1 cellular context compared by ENCODE assay signal in the genomic region with DNA sequence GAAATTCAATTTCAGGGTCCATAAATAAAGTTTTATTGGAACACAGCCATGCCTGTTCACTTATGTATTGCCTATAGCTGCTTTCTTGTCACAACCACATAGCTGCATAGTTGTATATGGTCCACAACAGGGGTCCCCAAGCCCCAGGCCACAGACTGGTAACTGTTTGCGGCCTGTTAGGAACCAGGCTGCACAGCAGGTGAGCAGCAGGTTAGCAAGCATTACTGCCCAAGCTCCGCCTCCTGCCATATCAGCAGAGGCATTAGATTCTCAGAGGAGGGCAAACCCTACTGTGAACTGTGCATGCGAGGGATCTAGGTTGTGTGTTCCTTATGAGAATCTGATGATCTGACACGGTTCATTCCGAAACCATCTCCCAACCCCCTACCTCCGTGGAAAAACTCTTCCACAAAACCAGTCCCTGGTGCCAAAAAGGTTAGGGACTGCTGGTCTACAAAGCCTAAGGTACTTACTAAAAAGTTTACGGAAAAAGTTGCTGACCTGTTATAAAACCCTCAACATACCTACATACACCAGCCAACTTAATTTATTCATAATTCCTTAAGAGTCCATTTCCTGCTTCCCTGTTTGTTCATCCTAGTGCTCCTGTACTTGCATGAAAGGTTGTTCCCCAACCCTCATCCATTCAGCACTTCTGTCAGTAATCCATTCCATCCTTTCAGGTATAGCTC.
TF ChIP-seq lines count a peak whose summit lies in the region.

No MANE protein-coding gene starts in this region.

TF ChIP-seq in H1, 55 proteins besides CTCF, POLR2A, EP300 and RAD21:
- TF ChIP-seq BACH1 (IDR thresholded peaks at IDR 0.05; ENCODE audit: low read length) = no peak
- TF ChIP-seq POLR2AphosphoS5 (IDR thresholded peaks at IDR 0.05; ENCODE audit: low read depth, low read length) = 0 out of 2 replicates have a peak, but pooled peaks have one; percentile 50
